ENCODE assay signal across 1 cellular context in genomic region chr20:7608246-7608645, GRCh38.
TF ChIP-seq lines count a peak whose summit lies in the region.

No MANE protein-coding gene starts in this region.

TF ChIP-seq in HepG2, 621 proteins besides CTCF, POLR2A, EP300 and RAD21 (continued from another document):
- TF ChIP-seq EHMT2 (IDR thresholded peaks at IDR 0.05; ENCODE audit: borderline replicate concordance, low read depth, low read length) (peak; percentile 43; the same call in 1 of the 2 replicates), BHLHE40 (IDR thresholded peaks at IDR 0.05; ENCODE audit: low read length) (no peak)
